ENCODE assay signal across 8 cellular contexts in the genomic region with DNA sequence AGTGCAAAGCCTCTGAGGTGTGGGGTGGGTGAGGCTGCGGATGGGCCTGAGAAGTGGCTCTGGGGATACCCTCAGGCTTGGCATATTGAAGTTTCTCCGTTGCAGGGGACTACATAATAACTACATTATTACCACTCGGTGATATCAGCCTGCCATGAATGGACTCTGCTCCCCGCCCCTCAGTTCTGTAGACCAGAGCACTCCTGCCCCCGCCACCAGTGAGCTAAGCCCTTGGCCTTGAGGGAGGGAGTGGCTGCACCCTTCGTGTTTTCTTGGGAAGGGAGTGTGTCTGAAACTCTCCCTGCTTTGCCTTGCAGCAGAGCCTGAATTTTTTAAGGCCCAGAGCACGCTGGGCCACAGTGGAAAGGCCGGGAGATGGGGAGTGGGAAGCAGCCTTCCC. TPM values are rescaled to one million over a fixed set of nuclear protein-coding genes. Genes with fewer than 3 reads are reported as not detected.
DNase-seq lines count a peak whose midpoint lies in the region; ATAC-seq and TF ChIP-seq lines count a peak whose summit lies in the region.

No MANE protein-coding gene starts in this region.

- DNase-seq in HFFc6 (no peak), NCI-H524 (lab: John Stamatoyannopoulos, UW) (no peak), ACHN (no peak), C1 segment of cervical spinal cord (lab: John Stamatoyannopoulos, UW) (no peak), GM13976 (ENCODE audit: low spot score) (no peak)
- peak; percentile 38 for DNase-seq in activated CD4-positive, alpha-beta T cell treated with anti-CD3 and anti-CD28 coated beads for 48 hours
- DNase-seq in stimulated activated CD4-positive, alpha-beta T cell treated with anti-CD3 and anti-CD28 coated beads, Interleukin-4, amount 100 ng/mL, for 1 hour: peak; percentile 18

- H3K9me3 Mint-ChIP-seq in HFFc6: no peaks in the 10 kb centered on the region

- H3K27me3 Mint-ChIP-seq in HFFc6 (ENCODE audit: insufficient read depth): peaks cover 3% of the 10 kb centered on the region; the same call in 1 of the 2 replicates

- in situ Hi-C loops in ACHN (cut with HindIII; ENCODE audit: low pct_ligation_motif_present, low pct_unique_long_range_greater_than_20kb, low sequenced_read_pairs): no loop called here
- in situ Hi-C loops in GM13976 (cut with MboI; ENCODE audit: low sequenced_read_pairs, unreplicated experiment): no loop called here

- no peaks in the 10 kb centered on the region for H3K27me3 ChIP-seq in gastroesophageal sphincter

- 60% methylated on average over 1 of the region's 8 CpGs; no CpG with 5 or more reads in 1 of the 2 donors for WGBS in gastroesophageal sphincter (ENCODE audit: low coverage in 1 of 2), 2 donors

- peak overlapping the region in 3 of 4 donors; percentile 94 to 97 (median 95) for H3K27ac ChIP-seq in gastroesophageal sphincter

- H3K27ac Mint-ChIP-seq in HFFc6: peak overlapping the region; percentile 89

- peaks cover 10% of the 10 kb centered on the region; the same call in 1 of the 2 replicates for H3K36me3 Mint-ChIP-seq in HFFc6 (ENCODE audit: low read depth)

- no peak for ATAC-seq in gastroesophageal sphincter

- peaks cover 0 to 76% (median 18%) of the 10 kb centered on the region in 3 donors for H3K4me1 ChIP-seq in gastroesophageal sphincter

- peak overlapping the region in 1 of 2 donors; percentile 79 for H3K4me3 ChIP-seq in gastroesophageal sphincter

- TF ChIP-seq CTCF in HFFc6 (IDR thresholded peaks at IDR 0.05): no peak
- no peak for TF ChIP-seq CTCF in gastroesophageal sphincter (IDR thresholded peaks at IDR 0.05)
- no peak for TF ChIP-seq CTCF in GM13976 (IDR thresholded peaks at IDR 0.05; ENCODE audit: borderline replicate concordance, control extremely low read depth, extremely low read depth, insufficient read depth, missing control alignments)

- no peaks in the 10 kb centered on the region for H3K9me3 ChIP-seq in gastroesophageal sphincter

- no peak for TF ChIP-seq EP300 in gastroesophageal sphincter (IDR thresholded peaks at IDR 0.05)

- peak overlapping the region; percentile 93 for H3K4me3 Mint-ChIP-seq in HFFc6

- no peak for TF ChIP-seq POLR2A in gastroesophageal sphincter (IDR thresholded peaks at IDR 0.05)

- H3K4me1 Mint-ChIP-seq in HFFc6 (ENCODE audit: low read depth): peaks cover 51% of the 10 kb centered on the region

- no peaks in the 10 kb centered on the region for H3K36me3 ChIP-seq in gastroesophageal sphincter

RNA-seq across cellular contexts. Expression of gene ORAI1, which starts 1.7 kb away (rescaled TPM):
- total RNA-seq in HFFc6 (2021; fragmentation: NEBNext Ultra II Directional; extraction: Animal tissue kit (Norgen Biotek cat#: 25700)): 10 to 100 TPM; 18.5 to 25.7 (median 22.0) TPM
- total RNA-seq in gastroesophageal sphincter: 10 to 100 TPM in 3 of 4 donors, 1 to 10 TPM in 1; 8.7 to 15.5 (median 12.6) TPM

RNA-seq across cellular contexts. Expression of gene MORN3, which starts 41.4 kb away (rescaled TPM):
- under 1 TPM in 5 of 6 experiments, not detected in 1; 0.14 to 0.40 (median 0.23) TPM for total RNA-seq in HFFc6 (2021; fragmentation: NEBNext Ultra II Directional; extraction: Animal tissue kit (Norgen Biotek cat#: 25700))
- under 1 TPM in 1 of 4 donors, not detected in 3; 0.23 TPM for total RNA-seq in gastroesophageal sphincter

RNA-seq across cellular contexts. Expression of gene KDM2B, which starts 47.2 kb away (rescaled TPM):
- total RNA-seq in HFFc6 (2021; fragmentation: NEBNext Ultra II Directional; extraction: Animal tissue kit (Norgen Biotek cat#: 25700)): 10 to 100 TPM; 15.4 to 24.0 (median 21.5) TPM
- total RNA-seq in gastroesophageal sphincter: 10 to 100 TPM in 3 of 4 donors, 1 to 10 TPM in 1; 10.0 to 26.5 (median 15.0) TPM

Comparison
In these comparisons a context has a peak if more than half of its experiments do, and no peak if none do; other contexts are left out.
1. DNase-seq: peak in activated CD4-positive, alpha-beta T cell treated with anti-CD3 and anti-CD28 coated beads for 48 hours (single experiment) and stimulated activated CD4-positive, alpha-beta T cell treated with anti-CD3 and anti-CD28 coated beads, Interleukin-4, amount 100 ng/mL, for 1 hour (single experiment); none in HFFc6 (single experiment), NCI-H524 (0 of 2), ACHN (single experiment), C1 segment of cervical spinal cord (0 of 14) and GM13976 (single experiment).